ENCODE assay signal across 1 cellular context in genomic region chr16:87789437-87790277, GRCh38.
TF ChIP-seq lines count a peak whose summit lies in the region.

No MANE protein-coding gene starts in this region.

TF ChIP-seq in HepG2, 621 proteins besides CTCF, POLR2A, EP300 and RAD21 (continued from another document and continues in another):
- no peak for TF ChIP-seq PRDM10 (CRISPR knock-in tag; IDR thresholded peaks at IDR 0.05; ENCODE audit: low read depth)
- TF ChIP-seq ZBTB14 (CRISPR knock-in tag; IDR thresholded peaks at IDR 0.05): 0 out of 2 replicates have a peak, but pooled peaks have one; percentile 17
- peak; percentile 41 for TF ChIP-seq ZNF639 (CRISPR knock-in tag; conservative IDR thresholded peaks at IDR 0.05)
- TF ChIP-seq TRAFD1 (CRISPR knock-in tag; IDR thresholded peaks at IDR 0.05; ENCODE audit: borderline replicate concordance): no peak
- TF ChIP-seq TAF15 (IDR thresholded peaks at IDR 0.05; ENCODE audit: low read depth, low read length, poor library complexity, severe bottlenecking): no peak
- TF ChIP-seq ZNF646 (CRISPR knock-in tag; IDR thresholded peaks at IDR 0.05): peak; percentile 27; the same call in 1 of the 2 replicates
- peak; percentile 59 for TF ChIP-seq RBFOX2 (IDR thresholded peaks at IDR 0.05; ENCODE audit: low read depth, low read length)
- no peak; the same call in 1 of the 2 replicates for TF ChIP-seq HOXA5 (CRISPR knock-in tag; IDR thresholded peaks at IDR 0.05)
- no peak for TF ChIP-seq HMGA1 (CRISPR knock-in tag; conservative IDR thresholded peaks at IDR 0.05)
- TF ChIP-seq ZNF749 (CRISPR knock-in tag; IDR thresholded peaks at IDR 0.05; ENCODE audit: borderline replicate concordance): no peak
- no peak for TF ChIP-seq ZNF660 (CRISPR knock-in tag; IDR thresholded peaks at IDR 0.05; ENCODE audit: borderline replicate concordance, low read depth)
- TF ChIP-seq KDM4B (CRISPR knock-in tag; IDR thresholded peaks at IDR 0.05): no peak
- no peak for TF ChIP-seq THYN1 (CRISPR knock-in tag; IDR thresholded peaks at IDR 0.05; ENCODE audit: borderline replicate concordance, low read depth)
- peak; percentile 71; the same call in 1 of the 2 replicates for TF ChIP-seq ZNF205 (CRISPR knock-in tag; IDR thresholded peaks at IDR 0.05)
- no peak for TF ChIP-seq SRSF9 (IDR thresholded peaks at IDR 0.05; ENCODE audit: borderline replicate concordance, insufficient read depth, low read depth, low read length, poor library complexity, severe bottlenecking)
- TF ChIP-seq DNMT3B (CRISPR knock-in tag; conservative IDR thresholded peaks at IDR 0.05): no peak
- no peak for TF ChIP-seq GPN1 (CRISPR knock-in tag; IDR thresholded peaks at IDR 0.05; ENCODE audit: borderline replicate concordance)
- TF ChIP-seq JUN (CRISPR knock-in tag; IDR thresholded peaks at IDR 0.05): peak; percentile 82; the same call in 1 of the 2 replicates
- TF ChIP-seq ZMAT3 (CRISPR knock-in tag; conservative IDR thresholded peaks at IDR 0.05): no peak; the same call in 1 of the 2 replicates
- no peak for TF ChIP-seq GTF2F1 (IDR thresholded peaks at IDR 0.05; ENCODE audit: low read length)
- TF ChIP-seq GLI4 (CRISPR knock-in tag; IDR thresholded peaks at IDR 0.05; ENCODE audit: borderline replicate concordance): no peak
- no peak for TF ChIP-seq ZNF616 (CRISPR knock-in tag; IDR thresholded peaks at IDR 0.05; ENCODE audit: low read depth)
- peak; percentile 67; the same call in 1 of the 2 replicates for TF ChIP-seq HIC2 (CRISPR knock-in tag; IDR thresholded peaks at IDR 0.05; ENCODE audit: low read depth)
- no peak for TF ChIP-seq MXD1 (CRISPR knock-in tag; IDR thresholded peaks at IDR 0.05)
- TF ChIP-seq RNF219 (CRISPR knock-in tag; IDR thresholded peaks at IDR 0.05): no peak
- no peak for TF ChIP-seq ZNF770 (CRISPR knock-in tag; IDR thresholded peaks at IDR 0.05)
- peak; percentile 84; the same call in 1 of the 2 replicates for TF ChIP-seq ZNF710 (CRISPR knock-in tag; IDR thresholded peaks at IDR 0.05; ENCODE audit: borderline replicate concordance)
